ENCODE assay signal across 16 cellular contexts in the genomic region with DNA sequence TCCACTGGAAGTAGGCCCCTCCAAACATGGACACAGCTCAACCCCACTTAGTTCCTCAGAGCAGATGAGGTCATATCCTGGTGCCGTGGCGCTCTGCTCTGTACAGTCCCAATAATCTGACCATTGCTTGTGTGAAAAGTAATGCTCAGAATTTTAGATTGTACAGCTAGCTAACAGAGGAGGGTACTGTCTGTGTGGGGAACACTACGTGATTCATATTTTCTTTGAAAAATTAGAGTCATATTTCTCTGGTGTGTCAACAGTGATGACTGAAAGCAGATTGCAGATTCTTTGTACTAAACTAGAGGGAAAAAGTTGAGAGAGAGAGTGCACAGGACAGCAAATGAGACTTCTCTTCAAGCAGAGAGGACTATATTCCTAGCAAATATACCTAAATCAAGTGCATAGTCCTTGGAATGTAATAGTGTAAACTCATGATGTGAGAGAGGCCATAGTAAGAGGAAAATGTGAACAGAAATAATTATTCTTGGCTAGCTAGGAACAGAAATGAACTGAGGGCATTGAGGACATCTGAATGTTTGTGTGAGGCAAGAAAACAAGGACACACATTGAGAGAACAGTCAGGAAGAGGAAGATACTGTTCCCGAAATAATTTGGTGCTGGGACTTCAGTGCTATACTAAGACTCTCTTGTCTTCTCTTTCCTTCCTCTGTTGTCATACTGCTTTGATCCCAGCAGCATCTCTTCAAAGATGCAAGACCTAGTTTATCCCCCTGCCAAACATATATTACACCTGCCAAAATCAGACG.
DNase-seq lines count a peak whose midpoint lies in the region; ATAC-seq, FAIRE-seq and TF ChIP-seq lines count a peak whose summit lies in the region.
"Had no signal": no experiment of that assay in that cellular context is flagged by ENCODE, and none has a peak within 500 bp of the region (broad histone marks: within the 10 kb centered on the region; RNA-seq: fewer than 3 reads in every experiment).

No MANE protein-coding gene starts in this region.

- no peak overlapping the region for H3K27ac Mint-ChIP-seq in progenitor cell of endocrine pancreas
- H3K27ac Mint-ChIP-seq in activated CD4-positive, alpha-beta T cell treated with anti-CD3 and anti-CD28 coated beads, Interleukin-2, amount 10 ng/mL, durations not matched to agents 24 days and 14 days, result no peak overlapping the region
- H3K27ac Mint-ChIP-seq: activated CD4-positive, alpha-beta T cell treated with anti-CD3 and anti-CD28 coated beads for 36 hours; activated T-helper 2 cell treated with anti-CD3 and anti-CD28 coated beads, Interferon-gamma antibody, Interleukin-2, Interleukin-4, amounts not matched to agents 10 μg/mL and 5 μg/mL and 100 μg/mL, durations not matched to agents 14 hours and 24 hours and 36 hours had no signal

- no peak for TF ChIP-seq POLR2A in H54 (IDR thresholded peaks at IDR 0.05; ENCODE audit: low read depth, low read length)

- ATAC-seq in GM21576 (IDR thresholded peaks at IDR 0.05; ENCODE audit: unreplicated experiment), result no peak
- ATAC-seq: activated CD4-positive, alpha-beta T cell treated with anti-CD3 and anti-CD28 coated beads for 36 hours; K562 had no signal

- TF ChIP-seq CTCF in retinal pigment epithelial cell (conservative IDR thresholded peaks at IDR 0.05; ENCODE audit: low read depth, low read length) (no peak), progenitor cell of endocrine pancreas (IDR thresholded peaks at IDR 0.05; ENCODE audit: unreplicated experiment) (no peak)

- H3K4me1 Mint-ChIP-seq in progenitor cell of endocrine pancreas (ENCODE audit: low read depth), result peaks cover 11% of the 10 kb centered on the region
- H3K4me1 Mint-ChIP-seq in activated CD4-positive, alpha-beta T cell treated with anti-CD3 and anti-CD28 coated beads, Interleukin-2, amount 10 ng/mL, durations not matched to agents 24 days and 14 days, result no peaks in the 10 kb centered on the region
- H3K4me1 Mint-ChIP-seq: activated CD4-positive, alpha-beta T cell treated with anti-CD3 and anti-CD28 coated beads for 36 hours had no signal

- peak; percentile 77 for FAIRE-seq in H54 (lab: Jason Lieb, UNC)
- FAIRE-seq: K562 had no signal

- H3K27me3 Mint-ChIP-seq in progenitor cell of endocrine pancreas, result no peaks in the 10 kb centered on the region
- H3K27me3 Mint-ChIP-seq in activated CD4-positive, alpha-beta T cell treated with anti-CD3 and anti-CD28 coated beads, Interleukin-2, amount 10 ng/mL, durations not matched to agents 24 days and 14 days, result peaks cover 6% of the 10 kb centered on the region

- DNase-seq in H54 (ENCODE audit: insufficient read length, low spot score) (no peak), amniotic epithelial cell (ENCODE audit: low read depth) (peak; percentile 77), foreskin melanocyte (peak; percentile 78), retinal pigment epithelial cell (ENCODE audit: low read depth) (peak; percentile 46), progenitor cell of endocrine pancreas (ENCODE audit: low spot score, unreplicated experiment) (no peak), Ammon's horn (ENCODE audit: low spot score) (no peak)
- DNase-seq in activated CD4-positive, alpha-beta T cell treated with anti-CD3 and anti-CD28 coated beads, Interleukin-2, amount 10 ng/mL, durations not matched to agents 24 days and 14 days, result no peak
- DNase-seq: activated CD4-positive, alpha-beta T cell treated with anti-CD3 and anti-CD28 coated beads for 36 hours; head of caudate nucleus; NCI-H1930; NK-92 treated with Interleukin-12 subunit alpha and Interleukin-12 subunit beta, amount 100 ng/mL, for 24 hours; SW 1271 had no signal

- H3K4me3 Mint-ChIP-seq in progenitor cell of endocrine pancreas (ENCODE audit: low read depth), result no peak overlapping the region
- no peak overlapping the region for H3K4me3 Mint-ChIP-seq in activated CD4-positive, alpha-beta T cell treated with anti-CD3 and anti-CD28 coated beads, Interleukin-2, amount 10 ng/mL, durations not matched to agents 24 days and 14 days
- H3K4me3 Mint-ChIP-seq: activated CD4-positive, alpha-beta T cell treated with anti-CD3 and anti-CD28 coated beads for 36 hours had no signal

- no peaks in the 10 kb centered on the region for H3K9me3 Mint-ChIP-seq in progenitor cell of endocrine pancreas (ENCODE audit: low read depth)
- H3K9me3 Mint-ChIP-seq in activated CD4-positive, alpha-beta T cell treated with anti-CD3 and anti-CD28 coated beads, Interleukin-2, amount 10 ng/mL, durations not matched to agents 24 days and 14 days, result no peaks in the 10 kb centered on the region
- H3K9me3 Mint-ChIP-seq: activated T-helper 2 cell treated with anti-CD3 and anti-CD28 coated beads, Interferon-gamma antibody, Interleukin-2, Interleukin-4, amounts not matched to agents 10 μg/mL and 5 μg/mL and 100 μg/mL, durations not matched to agents 14 hours and 24 hours and 36 hours had no signal

- H3K36me3 Mint-ChIP-seq in progenitor cell of endocrine pancreas (ENCODE audit: insufficient read depth), result no peaks in the 10 kb centered on the region
- no peaks in the 10 kb centered on the region for H3K36me3 Mint-ChIP-seq in activated CD4-positive, alpha-beta T cell treated with anti-CD3 and anti-CD28 coated beads, Interleukin-2, amount 10 ng/mL, durations not matched to agents 24 days and 14 days (ENCODE audit: low read depth)

- intact Hi-C loops in activated CD4-positive, alpha-beta T cell treated with anti-CD3 and anti-CD28 coated beads, Interleukin-2, amount 10 ng/mL, durations not matched to agents 24 days and 14 days (cut with micrococcal nuclease), result no loop called here

- no peak overlapping the region for H3K4me3 ChIP-seq in retinal pigment epithelial cell (ENCODE audit: low read length)
- H3K4me3 ChIP-seq: K562, prostate gland had no signal

Comparison
In these comparisons a context has a peak if more than half of its experiments do, and no peak if none do; other contexts are left out.
1. DNase-seq: peak in amniotic epithelial cell (single experiment), foreskin melanocyte (single experiment) and retinal pigment epithelial cell (single experiment); none in H54 (single experiment), progenitor cell of endocrine pancreas (single experiment), activated CD4-positive, alpha-beta T cell treated with anti-CD3 and anti-CD28 coated beads, Interleukin-2, amount 10 ng/mL, durations not matched to agents 24 days and 14 days (single experiment) and Ammon's horn (single experiment).